Comparison of ENCODE assay signal across 8 cellular contexts in genomic region chr2:187499941-187500532, GRCh38. TPM values are rescaled to one million over a fixed set of nuclear protein-coding genes. Genes with fewer than 3 reads are reported as not detected.
DNase-seq lines count a peak whose midpoint lies in the region; ATAC-seq lines count a peak whose summit lies in the region.

No MANE protein-coding gene starts in this region.

- H3K27ac Mint-ChIP-seq in CD8-positive, alpha-beta memory T cell = no peak overlapping the region

- H3K4me3 ChIP-seq in CD8-positive, alpha-beta memory T cell (ENCODE audit: low read length) = no peak overlapping the region

- no peaks in the 10 kb centered on the region for H3K4me1 ChIP-seq in CD8-positive, alpha-beta memory T cell (ENCODE audit: insufficient read depth, low read length)

- H3K36me3 ChIP-seq in CD8-positive, alpha-beta memory T cell (ENCODE audit: insufficient read depth, low read length) = no peaks in the 10 kb centered on the region

- peaks cover 0 to 2% (median 0%) of the 10 kb centered on the region in 5 donors for H3K9me3 Mint-ChIP-seq in CD8-positive, alpha-beta memory T cell

- H3K27ac ChIP-seq in CD8-positive, alpha-beta memory T cell (ENCODE audit: low read depth, low read length) = no peak overlapping the region

- H3K9me3 ChIP-seq in CD8-positive, alpha-beta memory T cell (ENCODE audit: low read length) = no peaks in the 10 kb centered on the region

- POLR2A ChIA-PET in CD8-positive, alpha-beta memory T cell (lab: Charles Lee) = no interaction called here

- DNase-seq in DMS 273 treated with DMSO at 0.1 percent for 48 hours (lab: John Stamatoyannopoulos, UW) = peak; percentile 3
- DNase-seq in NCI-H510A treated with DMSO at 0.1 percent for 48 hours (lab: John Stamatoyannopoulos, UW) = peak; percentile 81
- peak; percentile 21 for DNase-seq in activated T-cell treated with anti-CD3 and anti-CD28 coated beads, Interleukin-2, amount 50 U/mL, for 1 hour
- DNase-seq in globus pallidus (ENCODE audit: low spot score) = peak; percentile 28
- peak; percentile 62 for DNase-seq in renal cortical epithelial cell (ENCODE audit: low read depth)
- no peak for DNase-seq in CD8-positive, alpha-beta memory T cell

- ATAC-seq in GM19455 (IDR thresholded peaks at IDR 0.05; ENCODE audit: unreplicated experiment) = peak; percentile 96
- peak; percentile 95 for ATAC-seq in HG03432 (IDR thresholded peaks at IDR 0.05; ENCODE audit: unreplicated experiment)

- no peaks in the 10 kb centered on the region for H3K27me3 ChIP-seq in CD8-positive, alpha-beta memory T cell (ENCODE audit: insufficient read depth, low read length, poor library complexity, severe bottlenecking)

- CTCF ChIA-PET in CD8-positive, alpha-beta memory T cell (lab: Charles Lee) = no interaction called here

- no peak overlapping the region for H3K4me3 Mint-ChIP-seq in CD8-positive, alpha-beta memory T cell

- H3K27me3 Mint-ChIP-seq in CD8-positive, alpha-beta memory T cell = no peaks in the 10 kb centered on the region

- no peaks in the 10 kb centered on the region for H3K4me1 Mint-ChIP-seq in CD8-positive, alpha-beta memory T cell

- H3K36me3 Mint-ChIP-seq in CD8-positive, alpha-beta memory T cell = no peaks in the 10 kb centered on the region

RNA-seq across cellular contexts. Expression of gene CALCRL, which starts 52.0 kb away (rescaled TPM):
- total RNA-seq in renal cortical epithelial cell = 5.4 and 41.2 TPM in 2 replicates
- not detected for total RNA-seq in CD8-positive, alpha-beta memory T cell
- polyA plus RNA-seq in CD8-positive, alpha-beta memory T cell = 0.18 TPM

RNA-seq across cellular contexts. Expression of gene TFPI, which starts 54.2 kb away (rescaled TPM):
- total RNA-seq in renal cortical epithelial cell = 108 and 155 TPM in 2 replicates
- not detected for total RNA-seq in CD8-positive, alpha-beta memory T cell
- not detected for polyA plus RNA-seq in CD8-positive, alpha-beta memory T cell

Comparison
In these comparisons a context has a peak if more than half of its experiments do, and no peak if none do; other contexts are left out.
1. DNase-seq: peak in DMS 273 treated with DMSO at 0.1 percent for 48 hours (single experiment), NCI-H510A treated with DMSO at 0.1 percent for 48 hours (single experiment), activated T-cell treated with anti-CD3 and anti-CD28 coated beads, Interleukin-2, amount 50 U/mL, for 1 hour (single experiment), globus pallidus (single experiment) and renal cortical epithelial cell (single experiment); none in CD8-positive, alpha-beta memory T cell (0 of 5).
2. RNA of gene TFPI, which starts 54.2 kb away (total RNA-seq): 108 to 155 TPM in renal cortical epithelial cell; not detected in CD8-positive, alpha-beta memory T cell; every median in the first group is over 100 times any median in the second.